ENCODE assay signal across 2 cellular contexts in genomic region chr12:48003226-48004038, GRCh38.
A peak's percentile ranks its signal among the peaks of the same experiment; 100 is the strongest.
TF ChIP-seq lines count a peak whose summit lies in the region.

No MANE protein-coding gene starts in this region.

TF ChIP-seq in GM12891, 5 proteins besides CTCF, POLR2A, EP300 and RAD21:
- no peak for TF ChIP-seq PAX5 (IDR thresholded peaks at IDR 0.05; ENCODE audit: insufficient read depth, low read length, severe bottlenecking)
- no peak for TF ChIP-seq TAF1 (IDR thresholded peaks at IDR 0.05; ENCODE audit: low read depth, low read length)
- no peak for TF ChIP-seq SPI1 (IDR thresholded peaks at IDR 0.05; ENCODE audit: low read depth, low read length)
- no peak for TF ChIP-seq POU2F2 (IDR thresholded peaks at IDR 0.05; ENCODE audit: low read depth, low read length)
- no peak for TF ChIP-seq POLR2AphosphoS5 (IDR thresholded peaks at IDR 0.05; ENCODE audit: low read depth, low read length)

TF ChIP-seq in H1, 55 proteins besides CTCF, POLR2A, EP300 and RAD21:
- peak; percentile 78 for TF ChIP-seq RNF2 (IDR thresholded peaks at IDR 0.05; ENCODE audit: borderline replicate concordance, low read depth, low read length, missing control alignments, poor library complexity, severe bottlenecking)
- peak; percentile 87 for TF ChIP-seq EZH2 (IDR thresholded peaks at IDR 0.05; ENCODE audit: low read depth, low read length, severe bottlenecking)
- TF ChIP-seq SUZ12 (IDR thresholded peaks at IDR 0.05; ENCODE audit: low read length), result peak; percentile 26
- TF ChIP-seq NRF1 (IDR thresholded peaks at IDR 0.05; ENCODE audit: low read depth, low read length), result no peak
